Comparison of ENCODE assay signal across 1 cellular context in genomic region chr7:116499168-116500070, GRCh38.
TF ChIP-seq lines count a peak whose summit lies in the region.

TSS of gene CAV2 (plus strand) at chr7:116499738. CDS start at chr7:116499782, 44 bp downstream.

TF ChIP-seq in GM12878, 131 proteins besides CTCF, POLR2A, EP300 and RAD21 (continued from another document):
- TF ChIP-seq ZNF592 (IDR thresholded peaks at IDR 0.05) (no peak), NRF1 (conservative IDR thresholded peaks at IDR 0.05; ENCODE audit: low read depth, low read length) (no peak), SRF (IDR thresholded peaks at IDR 0.05; ENCODE audit: low read depth in 2 of 2, low read length in 2 of 2) (no peak), ZBTB4 (CRISPR knock-in tag; IDR thresholded peaks at IDR 0.05) (no peak), CHD2 (IDR thresholded peaks at IDR 0.05; ENCODE audit: borderline replicate concordance, low read depth, low read length) (no peak), JUND (IDR thresholded peaks at IDR 0.05; ENCODE audit: low read depth, low read length) (no peak), EGR1 (IDR thresholded peaks at IDR 0.05; ENCODE audit: borderline replicate concordance in 1 of 2, low read depth in 2 of 2, low read length in 2 of 2) (0 out of 3 replicates have a peak, but pooled peaks of 1 of the 2 experiments have one; percentile 17), KLF5 (IDR thresholded peaks at IDR 0.05; ENCODE audit: partially characterized antibody) (no peak), IKZF2 (IDR thresholded peaks at IDR 0.05) (no peak), DPF2 (IDR thresholded peaks at IDR 0.05) (no peak), SUZ12 (IDR thresholded peaks at IDR 0.05; ENCODE audit: unreplicated experiment) (no peak)
- TF ChIP-seq, protein P1, sequence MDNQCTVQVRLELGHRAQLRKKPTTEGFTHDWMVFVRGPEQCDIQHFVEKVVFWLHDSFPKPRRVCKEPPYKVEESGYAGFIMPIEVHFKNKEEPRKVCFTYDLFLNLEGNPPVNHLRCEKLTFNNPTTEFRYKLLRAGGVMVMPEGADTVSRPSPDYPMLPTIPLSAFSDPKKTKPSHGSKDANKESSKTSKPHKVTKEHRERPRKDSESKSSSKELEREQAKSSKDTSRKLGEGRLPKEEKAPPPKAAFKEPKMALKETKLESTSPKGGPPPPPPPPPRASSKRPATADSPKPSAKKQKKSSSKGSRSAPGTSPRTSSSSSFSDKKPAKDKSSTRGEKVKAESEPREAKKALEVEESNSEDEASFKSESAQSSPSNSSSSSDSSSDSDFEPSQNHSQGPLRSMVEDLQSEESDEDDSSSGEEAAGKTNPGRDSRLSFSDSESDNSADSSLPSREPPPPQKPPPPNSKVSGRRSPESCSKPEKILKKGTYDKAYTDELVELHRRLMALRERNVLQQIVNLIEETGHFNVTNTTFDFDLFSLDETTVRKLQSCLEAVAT (IDR thresholded peaks at IDR 0.05): no peak
